In genomic region chr15:92653836-92654524, GRCh38 we compare ENCODE assay signal across 7 cellular contexts.
DNase-seq lines count a peak whose midpoint lies in the region; ATAC-seq lines count a peak whose summit lies in the region.

No MANE protein-coding gene starts in this region.

- ATAC-seq in HG02610 (IDR thresholded peaks at IDR 0.05; ENCODE audit: unreplicated experiment), result peak; percentile 28
- ATAC-seq in stimulated activated effector memory CD8-positive, alpha-beta T cell treated with anti-CD3 and anti-CD28 coated beads, Interleukin-12 subunit alpha, Interleukin-12 subunit beta, amount 100 ng/mL, for 72 hours, result peak; percentile 9
- no peak for ATAC-seq in GM18519 (IDR thresholded peaks at IDR 0.05; ENCODE audit: low FRiP score, unreplicated experiment)

- H3K4me3 Mint-ChIP-seq in stimulated activated effector memory CD8-positive, alpha-beta T cell treated with anti-CD3 and anti-CD28 coated beads, Interleukin-12 subunit alpha, Interleukin-12 subunit beta, amount 100 ng/mL, for 72 hours, result peak overlapping the region; percentile 33

- peaks cover 3% of the 10 kb centered on the region for H3K9me3 Mint-ChIP-seq in stimulated activated effector memory CD8-positive, alpha-beta T cell treated with anti-CD3 and anti-CD28 coated beads, Interleukin-12 subunit alpha, Interleukin-12 subunit beta, amount 100 ng/mL, for 72 hours

- intact Hi-C loops in head of caudate nucleus (cut with DNase I), result no loop called here

- no peaks in the 10 kb centered on the region for H3K36me3 Mint-ChIP-seq in stimulated activated effector memory CD8-positive, alpha-beta T cell treated with anti-CD3 and anti-CD28 coated beads, Interleukin-12 subunit alpha, Interleukin-12 subunit beta, amount 100 ng/mL, for 72 hours

- peak; percentile 53 for DNase-seq in NCI-H526 treated with DMSO at 0.1 percent for 48 hours (lab: John Stamatoyannopoulos, UW)
- peak in 36 of 42 donors; percentile 19 to 78 (median 50) for DNase-seq in head of caudate nucleus
- DNase-seq in stimulated activated effector memory CD8-positive, alpha-beta T cell treated with anti-CD3 and anti-CD28 coated beads, Interleukin-12 subunit alpha, Interleukin-12 subunit beta, amount 100 ng/mL, for 72 hours (ENCODE audit: low spot score in 2 of 2), result no peak
- DNase-seq in activated CD8-positive, alpha-beta memory T cell treated with anti-CD3 and anti-CD28 coated beads for 24 hours, result no peak
- no peak for DNase-seq in stimulated activated CD4-positive, alpha-beta T cell treated with anti-CD3 and anti-CD28 coated beads, Interleukin-4, amount 100 ng/mL, for 4 hours

- no peaks in the 10 kb centered on the region for H3K4me1 Mint-ChIP-seq in stimulated activated effector memory CD8-positive, alpha-beta T cell treated with anti-CD3 and anti-CD28 coated beads, Interleukin-12 subunit alpha, Interleukin-12 subunit beta, amount 100 ng/mL, for 72 hours

- H3K27ac Mint-ChIP-seq in stimulated activated effector memory CD8-positive, alpha-beta T cell treated with anti-CD3 and anti-CD28 coated beads, Interleukin-12 subunit alpha, Interleukin-12 subunit beta, amount 100 ng/mL, for 72 hours, result no peak overlapping the region

Comparison
In these comparisons a context has a peak if more than half of its experiments do, and no peak if none do; other contexts are left out.
1. DNase-seq: peak in NCI-H526 treated with DMSO at 0.1 percent for 48 hours (single experiment) and head of caudate nucleus (36 of 42); none in stimulated activated effector memory CD8-positive, alpha-beta T cell treated with anti-CD3 and anti-CD28 coated beads, Interleukin-12 subunit alpha, Interleukin-12 subunit beta, amount 100 ng/mL, for 72 hours (0 of 2), activated CD8-positive, alpha-beta memory T cell treated with anti-CD3 and anti-CD28 coated beads for 24 hours (single experiment) and stimulated activated CD4-positive, alpha-beta T cell treated with anti-CD3 and anti-CD28 coated beads, Interleukin-4, amount 100 ng/mL, for 4 hours (0 of 2).